In the genomic region with DNA sequence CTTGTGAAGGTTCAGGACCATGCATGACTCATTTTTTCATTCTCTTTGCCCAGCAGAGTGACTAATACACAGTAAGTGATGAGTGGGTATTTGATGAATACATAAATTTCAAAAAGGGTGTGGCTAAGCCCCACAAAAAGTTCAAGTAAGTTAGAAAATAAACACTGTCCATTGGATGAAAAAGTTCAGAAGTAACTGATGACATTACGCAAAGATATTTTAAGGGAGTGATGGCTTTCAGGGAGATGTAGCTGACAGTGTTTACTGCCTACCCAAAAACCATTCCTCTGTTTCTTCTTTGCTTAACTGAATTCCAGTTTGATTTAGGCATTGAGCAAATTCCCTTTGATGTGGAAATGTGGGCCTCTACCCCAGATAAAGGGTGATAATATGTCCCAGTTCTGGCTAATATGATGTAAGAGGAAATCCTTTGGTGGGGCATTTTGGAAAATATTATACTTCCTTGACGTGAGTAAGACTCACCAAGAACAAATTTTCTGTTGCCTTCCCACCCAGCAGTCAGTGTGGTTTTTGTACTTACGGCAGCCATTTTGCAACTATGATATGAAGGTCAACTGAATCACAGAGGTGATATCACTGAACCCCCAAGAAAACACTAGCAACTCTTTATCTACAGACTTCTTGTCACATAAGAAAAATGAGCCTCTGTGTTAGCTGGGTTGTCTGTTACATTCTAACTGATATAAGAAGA, we compare ENCODE assay signal across 10 cellular contexts. TPM values are rescaled to one million over a fixed set of nuclear protein-coding genes. Genes with fewer than 3 reads are reported as not detected.
DNase-seq lines count a peak whose midpoint lies in the region; ATAC-seq and FAIRE-seq lines count a peak whose summit lies in the region.
"Had no signal": no experiment of that assay in that cellular context is flagged by ENCODE, and none has a peak within 500 bp of the region (broad histone marks: within the 10 kb centered on the region; RNA-seq: fewer than 3 reads in every experiment).

No MANE protein-coding gene starts in this region.

- POLR2A ChIA-PET in naive thymus-derived CD8-positive, alpha-beta T cell (lab: Charles Lee) = interaction anchor here (0.8 to 1.2 kb wide), 2 partner anchors 16 to 18 kb away, joined by 3 to 5 read pairs; no protein-coding TSS in a partner anchor

- peak; percentile 77 for DNase-seq in Daoy (ENCODE audit: low read depth)
- peak; percentile 93 for DNase-seq in RCC 7860 (ENCODE audit: low spot score)
- DNase-seq in astrocyte of the hippocampus (ENCODE audit: low read depth, low spot score) = peak; percentile 63
- DNase-seq in naive thymus-derived CD8-positive, alpha-beta T cell = peak in 1 of 10 donors; percentile 7
- no peak for DNase-seq in sciatic nerve (ENCODE audit: low spot score)

- H3K36me3 Mint-ChIP-seq in naive thymus-derived CD8-positive, alpha-beta T cell = peaks cover 0 to 3% (median 2%) of the 10 kb centered on the region in 3 donors

- H3K27me3 Mint-ChIP-seq in naive thymus-derived CD8-positive, alpha-beta T cell = peaks cover 7 to 37% (median 9%) of the 10 kb centered on the region in 5 donors

- peaks cover 5 to 32% (median 11%) of the 10 kb centered on the region in 4 donors for H3K4me1 Mint-ChIP-seq in naive thymus-derived CD8-positive, alpha-beta T cell

- intact Hi-C loops in sciatic nerve (cut with DNase I) = no loop called here

- H3K4me3 Mint-ChIP-seq in naive thymus-derived CD8-positive, alpha-beta T cell = peak overlapping the region in 2 of 10 donors; percentile 33 to 42

- peak; percentile 94 for FAIRE-seq in RCC 7860 (lab: Jason Lieb, UNC)
- FAIRE-seq: GM18507 had no signal

- ATAC-seq in naive thymus-derived CD8-positive, alpha-beta T cell = peak; percentile 37 to 69
- ATAC-seq in HG02798 (IDR thresholded peaks at IDR 0.05; ENCODE audit: poor library complexity, unreplicated experiment) (no peak), sciatic nerve (no peak), HG03378 (IDR thresholded peaks at IDR 0.05; ENCODE audit: unreplicated experiment) (no peak), HG03457 (IDR thresholded peaks at IDR 0.05; ENCODE audit: unreplicated experiment) (no peak)

- no peaks in the 10 kb centered on the region for H3K9me3 Mint-ChIP-seq in naive thymus-derived CD8-positive, alpha-beta T cell

- H3K27ac Mint-ChIP-seq in naive thymus-derived CD8-positive, alpha-beta T cell = peak overlapping the region in 5 of 10 donors; percentile 11 to 81 (median 31)

RNA-seq across cellular contexts. Expression of gene EBLN1, which starts 29.0 kb away (rescaled TPM):
- total RNA-seq in Daoy (2014; rRNA removed; shearing (Covaris generic)) = not detected in 2 replicates
- not detected for total RNA-seq in naive thymus-derived CD8-positive, alpha-beta T cell
- polyA plus RNA-seq in naive thymus-derived CD8-positive, alpha-beta T cell = not detected
- total RNA-seq in sciatic nerve = not detected
- total RNA-seq: T-helper 2 cell treated with Interferon-gamma antibody and Interleukin-4, amounts not matched to agents 100 ng/mL and 5 ng/mL, for 36 hours had no signal

Comparison
In these comparisons a context has a peak if more than half of its experiments do, and no peak if none do; other contexts are left out.
1. ATAC-seq: peak in naive thymus-derived CD8-positive, alpha-beta T cell (2 of 2); none in HG02798 (single experiment), sciatic nerve (single experiment), HG03378 (single experiment) and HG03457 (single experiment).